ENCODE assay signal across 8 cellular contexts in genomic region chr12:55728932-55729591, GRCh38. TPM values are rescaled to one million over a fixed set of nuclear protein-coding genes. Genes with fewer than 3 reads are reported as not detected.
DNase-seq lines count a peak whose midpoint lies in the region; ATAC-seq and TF ChIP-seq lines count a peak whose summit lies in the region.

CD63 (minus strand) TSS chr12:55729009; CDS start chr12:55728341, 668 bp downstream.

- H3K27ac Mint-ChIP-seq in T-cell, result peak within 1 kb of the TSS; percentile 95 to 97

- H3K27me3 Mint-ChIP-seq in T-cell, result no peaks in the 10 kb centered on the region

- intact Hi-C loops in heart right ventricle (cut with DNase I) (loop anchor here in 3 of 10 donors (2.0 to 5.0 kb wide), 3 partner anchors 20 to 72 kb away; a partner anchor contains a TSS), posterior vena cava (cut with DNase I) (loop anchor here in 1 of 2 donors (5.0 kb wide), 1 partner anchor 47 kb away; a partner anchor contains a TSS)

- H3K79me2 ChIP-seq in KMS-11 (ENCODE audit: insufficient read depth, low read depth), result peaks cover 13% of the 10 kb centered on the region; the same call in 1 of the 2 replicates

- peak within 1 kb of the TSS; percentile 87 for H3K4me2 ChIP-seq in KMS-11

- TF ChIP-seq CTCF in KMS-11 (conservative IDR thresholded peaks at IDR 0.05; ENCODE audit: low read depth, low read length) (no peak), heart right ventricle (IDR thresholded peaks at IDR 0.05) (no peak)

- no peaks in the 10 kb centered on the region for H3K9me3 Mint-ChIP-seq in T-cell

- peak within 1 kb of the TSS; percentile 80 for H3K9ac ChIP-seq in KMS-11

- H3K36me3 Mint-ChIP-seq in T-cell, result peaks cover 3% of the 10 kb centered on the region

- H3K36me3 ChIP-seq in KMS-11 (ENCODE audit: insufficient read depth) (no peaks in the 10 kb centered on the region; the same call in 1 of the 2 replicates), heart right ventricle (peaks cover 0 to 36% (median 26%) of the 10 kb centered on the region in 9 donors), urinary bladder (ENCODE audit: insufficient read depth) (no peaks in the 10 kb centered on the region)

- H3K4me3 Mint-ChIP-seq in T-cell, result peak within 1 kb of the TSS; percentile 83 to 89 (median 83)

- no peaks in the 10 kb centered on the region for H3K9me3 ChIP-seq in heart right ventricle

- POLR2A ChIA-PET in T-cell (lab: Charles Lee), result interaction anchor here in 1 of 2 donors (0.5 kb wide), 1 partner anchor 100 kb away, joined by 4 read pairs; the partner anchor contains the start of gene DNAJC14

- DNase-seq in GM03348 (ENCODE audit: low spot score) (peak; percentile 97), T-cell (peak in 16 of 34 experiments; percentile 11 to 51 (median 30)), amniotic epithelial cell (ENCODE audit: low read depth) (peak; percentile 86), heart right ventricle (peak; percentile 91 to 92), posterior vena cava (ENCODE audit: low spot score) (peak; percentile 97)

- CTCF ChIA-PET in T-cell (lab: Charles Lee), result interaction anchor here (0.5 to 2.1 kb wide), 2 partner anchors 10 to 1336 kb away, joined by 3 to 30 read pairs; no protein-coding TSS in a partner anchor

- 0 to 1% methylated on average over 39 to 54 of the region's 54 CpGs for WGBS in heart right ventricle, 2 donors
- WGBS in urinary bladder, result under 1% methylated on average over 54 of the region's 54 CpGs

- peak within 1 kb of the TSS; percentile 88 for H2AFZ ChIP-seq in KMS-11 (ENCODE audit: low read depth)

- peaks cover 33 to 47% (median 45%) of the 10 kb centered on the region in 3 donors for H3K4me1 Mint-ChIP-seq in T-cell

- no peaks in the 10 kb centered on the region for H4K20me1 ChIP-seq in KMS-11 (ENCODE audit: insufficient read depth)

- peak within 1 kb of the TSS; percentile 63 for H3K27ac ChIP-seq in KMS-11
- H3K27ac ChIP-seq in heart right ventricle, result peak within 1 kb of the TSS; percentile 96 to 100 (median 99)
- H3K27ac ChIP-seq in urinary bladder (ENCODE audit: low read depth), result peak within 1 kb of the TSS; percentile 94

- H3K4me1 ChIP-seq in KMS-11 (ENCODE audit: low read depth, poor library complexity, severe bottlenecking) (peaks cover 20% of the 10 kb centered on the region), heart right ventricle (peaks cover 14 to 61% (median 52%) of the 10 kb centered on the region in 9 donors), urinary bladder (ENCODE audit: insufficient read depth) (no peaks in the 10 kb centered on the region)

- peak; percentile 58 for ATAC-seq in GM21737 (IDR thresholded peaks at IDR 0.05; ENCODE audit: unreplicated experiment)
- ATAC-seq in T-cell (replicated peaks in 1 of 4), result peak; percentile 40 to 60 (median 56)
- ATAC-seq in heart right ventricle, result peak; percentile 84 to 93 (median 88)

- H3K27me3 ChIP-seq in KMS-11 (ENCODE audit: insufficient read depth, low read depth) (no peaks in the 10 kb centered on the region), heart right ventricle (no peaks in the 10 kb centered on the region)

- H3K4me3 ChIP-seq in KMS-11 (IDR thresholded peaks at IDR 0.05; ENCODE audit: insufficient read depth, low read depth, low read length), result peak within 1 kb of the TSS; percentile 69
- H3K4me3 ChIP-seq in heart right ventricle, result peak within 1 kb of the TSS; percentile 66 to 98 (median 87)
- H3K4me3 ChIP-seq in urinary bladder (ENCODE audit: low read depth, low read length), result peak within 1 kb of the TSS; percentile 68

RNA-seq across cellular contexts. Expression of gene CD63, which starts in this region (rescaled TPM):
- total RNA-seq in T-cell (10 to 100 TPM; 41.3 to 88.2 (median 73.5) TPM), heart right ventricle (1,000 to 10,000 TPM in 2 of 10 donors, 100 to 1,000 TPM in 8; 565 to 1,547 (median 768) TPM), posterior vena cava (1,000 to 10,000 TPM; 1,385 to 1,570 TPM), urinary bladder (682 TPM)
- polyA plus RNA-seq in heart right ventricle (1,000 to 10,000 TPM; 1,333 to 2,861 TPM), urinary bladder (1,016 TPM)
